ENCODE assay signal across 22 cellular contexts in genomic region chr15:98717942-98718341, GRCh38.
DNase-seq lines count a peak whose midpoint lies in the region; ATAC-seq and TF ChIP-seq lines count a peak whose summit lies in the region.
"Had no signal": no experiment of that assay in that cellular context is flagged by ENCODE, and none has a peak within 500 bp of the region (broad histone marks: within the 10 kb centered on the region; RNA-seq: fewer than 3 reads in every experiment).

No MANE protein-coding gene starts in this region.

- CTCF ChIA-PET in WTC11 (lab: Charles Lee): interaction anchor here (1.3 to 2.0 kb wide), 2 partner anchors 47 to 61 kb away, joined by 4 to 5 read pairs; no protein-coding TSS in a partner anchor

- H3K4me1 ChIP-seq in mesodermal cell (ENCODE audit: control insufficient read depth, insufficient read depth, low read length, poor library complexity, severe bottlenecking): peaks cover 84% of the 10 kb centered on the region
- H3K4me1 ChIP-seq: right lobe of liver had no signal

- no peaks in the 10 kb centered on the region for H3K9me3 Mint-ChIP-seq in activated naive CD8-positive, alpha-beta T cell (ENCODE audit: low read depth)
- H3K9me3 Mint-ChIP-seq in activated naive CD8-positive, alpha-beta T cell treated with anti-CD3 and anti-CD28 coated beads for 36 hours: no peaks in the 10 kb centered on the region
- H3K9me3 Mint-ChIP-seq in WTC11: no peaks in the 10 kb centered on the region
- H3K9me3 Mint-ChIP-seq: activated naive CD4-positive, alpha-beta T cell treated with anti-CD3 and anti-CD28 coated beads, Interleukin-2, amount 10 ng/mL, durations not matched to agents 7 days and 5 days had no signal

- no peaks in the 10 kb centered on the region for H3K9me3 ChIP-seq in mesodermal cell (ENCODE audit: control insufficient read depth, low read length)
- H3K9me3 ChIP-seq: mucosa of descending colon, neutrophil, right lobe of liver, vagina had no signal

- no peak for ATAC-seq in WTC11
- no peak for ATAC-seq in HG03108 (IDR thresholded peaks at IDR 0.05; ENCODE audit: unreplicated experiment)
- ATAC-seq: mucosa of descending colon; stimulated activated naive CD8-positive, alpha-beta T cell treated with anti-CD3 and anti-CD28 coated beads, Interleukin-15, Interleukin-2, amounts not matched to agents 100 U/mL and 50 U/mL, for 24 hours had no signal

- H3K27me3 Mint-ChIP-seq in activated naive CD8-positive, alpha-beta T cell: no peaks in the 10 kb centered on the region
- no peaks in the 10 kb centered on the region for H3K27me3 Mint-ChIP-seq in activated naive CD8-positive, alpha-beta T cell treated with anti-CD3 and anti-CD28 coated beads for 36 hours
- no peaks in the 10 kb centered on the region for H3K27me3 Mint-ChIP-seq in WTC11 (ENCODE audit: low read depth)
- H3K27me3 Mint-ChIP-seq: activated naive CD4-positive, alpha-beta T cell treated with anti-CD3 and anti-CD28 coated beads, Interleukin-2, amount 10 ng/mL, durations not matched to agents 7 days and 5 days had no signal

- peaks cover 93% of the 10 kb centered on the region for H3K4me1 Mint-ChIP-seq in activated naive CD8-positive, alpha-beta T cell (ENCODE audit: low read depth)
- H3K4me1 Mint-ChIP-seq in activated naive CD8-positive, alpha-beta T cell treated with anti-CD3 and anti-CD28 coated beads for 36 hours: peaks cover 82% of the 10 kb centered on the region
- peaks cover 95% of the 10 kb centered on the region for H3K4me1 Mint-ChIP-seq in WTC11

- POLR2A ChIA-PET in WTC11 (lab: Charles Lee): interaction anchor here (0.7 kb wide), 1 partner anchor 133 kb away, joined by 3 read pairs; no protein-coding TSS in a partner anchor

- DNase-seq in activated naive CD8-positive, alpha-beta T cell treated with anti-CD3 and anti-CD28 coated beads for 36 hours: no peak
- DNase-seq in WTC11 (ENCODE audit: low spot score) (no peak), substantia nigra (lab: John Stamatoyannopoulos, UW) (no peak), hippocampal formation (lab: John Stamatoyannopoulos, UW) (no peak)
- no peak for DNase-seq in stimulated activated naive CD4-positive, alpha-beta T cell treated with Interleukin-2 at 50 U/mL for 16 hours (lab: John Stamatoyannopoulos, UW)
- DNase-seq: activated CD4-positive, alpha-beta T cell treated with anti-CD3 and anti-CD28 coated beads, Interleukin-2, amount 50 U/mL, for 4 hours; activated naive CD4-positive, alpha-beta T cell treated with anti-CD3 and anti-CD28 coated beads, Interleukin-2, amount 10 ng/mL, durations not matched to agents 7 days and 5 days; activated T-cell treated with anti-CD3 and anti-CD28 coated beads for 4 hours; foreskin fibroblast; H7; mucosa of descending colon; NCI-H1105; NCI-H526 treated with DMSO at 0.1 percent for 48 hours; right lobe of liver; SHP77 treated with DMSO at 0.1 percent for 48 hours; stimulated activated naive CD8-positive, alpha-beta T cell treated with anti-CD3 and anti-CD28 coated beads, Interleukin-15, Interleukin-2, amounts not matched to agents 100 U/mL and 50 U/mL, for 24 hours; WERI-Rb-1 had no signal

- WGBS in mesodermal cell (ENCODE audit: insufficient coverage in 2 of 2), 2 experiments: 90 to 92% methylated on average over 5 to 7 of the region's 11 CpGs

- H3K27ac Mint-ChIP-seq in activated naive CD8-positive, alpha-beta T cell: peak overlapping the region; percentile 17
- H3K27ac Mint-ChIP-seq in activated naive CD8-positive, alpha-beta T cell treated with anti-CD3 and anti-CD28 coated beads for 36 hours: no peak overlapping the region
- H3K27ac Mint-ChIP-seq in WTC11: peak overlapping the region; percentile 80
- H3K27ac Mint-ChIP-seq: activated naive CD4-positive, alpha-beta T cell treated with anti-CD3 and anti-CD28 coated beads, Interleukin-2, amount 10 ng/mL, durations not matched to agents 7 days and 5 days had no signal

- H3K4me3 Mint-ChIP-seq in activated naive CD8-positive, alpha-beta T cell: no peak overlapping the region
- no peak overlapping the region for H3K4me3 Mint-ChIP-seq in activated naive CD8-positive, alpha-beta T cell treated with anti-CD3 and anti-CD28 coated beads for 36 hours
- H3K4me3 Mint-ChIP-seq in WTC11: peak overlapping the region; percentile 36; the same call in 1 of the 2 replicates
- H3K4me3 Mint-ChIP-seq: activated naive CD4-positive, alpha-beta T cell treated with anti-CD3 and anti-CD28 coated beads, Interleukin-2, amount 10 ng/mL, durations not matched to agents 7 days and 5 days had no signal

- H3K27ac ChIP-seq in mesodermal cell (ENCODE audit: low read depth, low read length, severe bottlenecking): peak overlapping the region; percentile 74
- H3K27ac ChIP-seq in substantia nigra (ENCODE audit: low read depth, low read length, poor library complexity, severe bottlenecking): peak overlapping the region; percentile 35
- H3K27ac ChIP-seq: neutrophil, right lobe of liver, vagina, WERI-Rb-1 had no signal

- no peak for TF ChIP-seq CTCF in WTC11 (IDR thresholded peaks at IDR 0.05)

- peaks cover 23% of the 10 kb centered on the region for H3K36me3 ChIP-seq in mesodermal cell (ENCODE audit: control insufficient read depth, insufficient read depth, low read length)
- H3K36me3 ChIP-seq: neutrophil, right lobe of liver, vagina, WERI-Rb-1 had no signal

- no peaks in the 10 kb centered on the region for H3K36me3 Mint-ChIP-seq in activated naive CD8-positive, alpha-beta T cell
- peaks cover 12% of the 10 kb centered on the region for H3K36me3 Mint-ChIP-seq in activated naive CD8-positive, alpha-beta T cell treated with anti-CD3 and anti-CD28 coated beads for 36 hours
- 0 out of 2 replicates have a peak, but pooled peaks cover 3% of the 10 kb centered on the region for H3K36me3 Mint-ChIP-seq in WTC11

- no peak overlapping the region for H3K4me3 ChIP-seq in mesodermal cell (ENCODE audit: extremely low read depth, insufficient read depth, low read length, poor library complexity, severe bottlenecking)
- H3K4me3 ChIP-seq: mucosa of descending colon, right lobe of liver, vagina had no signal

TF ChIP-seq in WTC11, 78 proteins besides CTCF, POLR2A, EP300 and RAD21 (continues in another document):
- TF ChIP-seq MAX (CRISPR knock-in tag; IDR thresholded peaks at IDR 0.05) (no peak), SMAD3 (CRISPR knock-in tag; IDR thresholded peaks at IDR 0.05; ENCODE audit: borderline replicate concordance) (no peak), TEAD4 (CRISPR knock-in tag; IDR thresholded peaks at IDR 0.05) (no peak), USF2 (CRISPR knock-in tag; IDR thresholded peaks at IDR 0.05) (no peak), ZNF219 (CRISPR knock-in tag; IDR thresholded peaks at IDR 0.05; ENCODE audit: borderline replicate concordance) (no peak), ETV6 (CRISPR knock-in tag; IDR thresholded peaks at IDR 0.05) (no peak), ZNF396 (CRISPR knock-in tag; IDR thresholded peaks at IDR 0.05; ENCODE audit: borderline replicate concordance) (no peak), ZNF671 (CRISPR knock-in tag; IDR thresholded peaks at IDR 0.05) (no peak), NR2C2 (CRISPR knock-in tag; IDR thresholded peaks at IDR 0.05) (no peak), GTF2I (CRISPR knock-in tag; conservative IDR thresholded peaks at IDR 0.05) (no peak), PRDM15 (CRISPR knock-in tag; IDR thresholded peaks at IDR 0.05) (no peak)
